ENCODE assay signal across 25 cellular contexts in the genomic region with DNA sequence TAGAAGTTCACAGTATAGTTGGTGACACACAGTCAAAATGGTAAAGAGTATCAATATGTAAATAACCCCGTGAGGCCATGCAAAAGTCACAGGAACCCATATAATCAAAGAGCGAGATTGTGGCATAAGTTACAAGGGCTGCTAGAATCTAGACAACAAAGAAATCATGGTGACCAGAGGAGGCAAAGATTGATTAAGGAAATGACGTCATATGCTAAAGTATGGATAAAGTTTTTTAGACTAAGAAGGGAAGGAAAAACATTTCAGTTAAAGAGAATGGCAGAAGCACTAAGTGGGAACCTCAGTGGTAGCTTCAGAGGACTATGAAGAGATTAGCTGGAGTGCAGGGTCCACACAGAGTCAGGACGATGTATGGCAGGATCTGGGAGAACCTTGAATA.
"Had no signal": no experiment of that assay in that cellular context is flagged by ENCODE, and none has a peak within 500 bp of the region (broad histone marks: within the 10 kb centered on the region; RNA-seq: fewer than 3 reads in every experiment).

No MANE protein-coding gene starts in this region.

- H3K4me1 Mint-ChIP-seq: naive thymus-derived CD8-positive, alpha-beta T cell; stimulated activated memory B cell treated with anti-CD40 and anti-IgM and Interleukin-4, amounts not matched to agents 10 μg/mL and 1 μg/mL and 100 μg/mL, for 72 hours had no signal

- H3K27ac Mint-ChIP-seq: naive thymus-derived CD8-positive, alpha-beta T cell; stimulated activated memory B cell treated with anti-CD40 and anti-IgM and Interleukin-4, amounts not matched to agents 10 μg/mL and 1 μg/mL and 100 μg/mL, for 72 hours had no signal

- H3K4me1 ChIP-seq: gastrocnemius medialis, lower lobe of right lung, parathyroid adenoma, prostate gland, spleen, testis, upper lobe of left lung had no signal

- H3K27me3 Mint-ChIP-seq: stimulated activated memory B cell treated with anti-CD40 and anti-IgM and Interleukin-4, amounts not matched to agents 10 μg/mL and 1 μg/mL and 100 μg/mL, for 72 hours had no signal

- H3K27me3 ChIP-seq: dorsolateral prefrontal cortex, gastrocnemius medialis, neutrophil, spleen, testis, tibial artery, upper lobe of left lung had no signal

- DNase-seq: dorsolateral prefrontal cortex; effector CD4-positive, alpha-beta T cell; gastrocnemius medialis; head of caudate nucleus; left ventricle myocardium superior; lower lobe of right lung; naive thymus-derived CD8-positive, alpha-beta T cell; right cardiac atrium; spleen; stimulated activated CD4-positive, alpha-beta T cell treated with anti-CD3 and anti-CD28 coated beads, Interleukin-4, amount 100 ng/mL, for 4 hours; stimulated activated naive CD8-positive, alpha-beta T cell treated with anti-CD3 and anti-CD28 coated beads, Interleukin-15, Interleukin-2, amounts not matched to agents 100 U/mL and 50 U/mL, for 24 hours; substantia nigra; testis; tibial artery; upper lobe of left lung had no signal

- H2AFZ ChIP-seq: parathyroid adenoma had no signal

- H3K9me3 ChIP-seq: gastrocnemius medialis, lower lobe of right lung, neutrophil, prostate gland, testis, tibial artery, upper lobe of left lung had no signal

- H3K9ac ChIP-seq: parathyroid adenoma had no signal

- FAIRE-seq: colon, keratinocyte, urothelium cell line had no signal

- H3K4me3 ChIP-seq: dorsolateral prefrontal cortex, gastrocnemius medialis, lower lobe of right lung, prostate gland, skin epidermis, spleen, testis, tibial artery, upper lobe of left lung had no signal

- H3K36me3 ChIP-seq: gastrocnemius medialis, lower lobe of right lung, neutrophil, prostate gland, spleen, tibial artery, upper lobe of left lung had no signal

- H3K36me3 Mint-ChIP-seq: naive thymus-derived CD8-positive, alpha-beta T cell; stimulated activated memory B cell treated with anti-CD40 and anti-IgM and Interleukin-4, amounts not matched to agents 10 μg/mL and 1 μg/mL and 100 μg/mL, for 72 hours had no signal

- H3K4me3 Mint-ChIP-seq: naive thymus-derived CD8-positive, alpha-beta T cell; neural crest cell; stimulated activated memory B cell treated with anti-CD40 and anti-IgM and Interleukin-4, amounts not matched to agents 10 μg/mL and 1 μg/mL and 100 μg/mL, for 72 hours had no signal

- H3K79me2 ChIP-seq: parathyroid adenoma had no signal

- H3K27ac ChIP-seq: dorsolateral prefrontal cortex, epithelial cell of prostate, gastrocnemius medialis, lower lobe of right lung, neutrophil, parathyroid adenoma, prostate gland, skin epidermis, spleen, testis, tibial artery, upper lobe of left lung had no signal
